1 cellular context compared by ENCODE assay signal in genomic region chr3:192899540-192899982, GRCh38.
TF ChIP-seq lines count a peak whose summit lies in the region.

No MANE protein-coding gene starts in this region.

TF ChIP-seq in HCT116, 20 proteins besides CTCF, POLR2A, EP300 and RAD21:
- TF ChIP-seq CBX3 (IDR thresholded peaks at IDR 0.05; ENCODE audit: low read depth) = no peak
- no peak for TF ChIP-seq ZFX (IDR thresholded peaks at IDR 0.05)
- no peak for TF ChIP-seq YY1 (IDR thresholded peaks at IDR 0.05; ENCODE audit: extremely low read depth, insufficient replicate concordance, low read depth, low read length)
- no peak for TF ChIP-seq ELF1 (IDR thresholded peaks at IDR 0.05; ENCODE audit: borderline replicate concordance, low read depth)
- TF ChIP-seq EZH2phosphoT487 (IDR thresholded peaks at IDR 0.05; ENCODE audit: borderline replicate concordance) = no peak
- TF ChIP-seq EZH2 (IDR thresholded peaks at IDR 0.05) = no peak
